12 cellular contexts compared by ENCODE assay signal in the genomic region with DNA sequence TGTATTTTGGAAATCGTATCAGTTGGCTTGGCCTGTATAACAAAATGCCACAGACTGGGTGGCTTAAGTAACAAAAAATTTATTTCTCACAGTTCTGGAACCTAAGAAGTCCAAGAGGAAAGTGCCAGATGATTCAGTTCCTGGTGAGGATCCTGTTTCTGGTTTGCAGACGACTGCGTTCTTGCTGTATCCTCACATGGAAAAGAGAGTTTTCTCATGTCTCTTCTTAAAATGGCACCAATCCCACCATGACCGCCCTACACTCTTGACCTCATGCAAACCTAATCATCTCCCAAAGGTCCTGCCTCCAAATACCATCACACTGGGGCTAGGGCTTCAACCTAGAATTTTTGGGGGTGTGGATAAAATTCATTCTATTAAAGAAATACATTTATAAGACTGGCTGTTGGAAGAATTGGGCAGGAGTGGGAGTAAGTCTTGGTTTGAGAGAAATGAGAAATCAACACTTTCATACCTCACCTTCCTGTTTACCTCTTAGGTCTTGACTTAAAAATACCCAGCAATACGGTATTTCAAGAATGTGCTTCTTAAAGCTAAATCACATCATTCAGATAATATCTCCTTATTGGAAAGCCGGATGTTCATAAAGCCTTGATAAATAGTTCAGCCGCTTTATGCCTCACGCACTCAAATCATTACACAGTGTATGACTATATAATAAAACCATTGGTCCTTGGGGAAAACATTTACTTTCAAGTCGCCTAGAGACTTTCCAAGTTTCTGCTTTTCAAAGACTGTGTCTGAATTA. TPM values are rescaled to one million over a fixed set of nuclear protein-coding genes. Genes with fewer than 3 reads are reported as not detected.
DNase-seq lines count a peak whose midpoint lies in the region; ATAC-seq, FAIRE-seq and TF ChIP-seq lines count a peak whose summit lies in the region.
"Had no signal": no experiment of that assay in that cellular context is flagged by ENCODE, and none has a peak within 500 bp of the region (broad histone marks: within the 10 kb centered on the region; RNA-seq: fewer than 3 reads in every experiment).

No MANE protein-coding gene starts in this region.

- ATAC-seq in GM19372 (IDR thresholded peaks at IDR 0.05; ENCODE audit: low read depth, unreplicated experiment) (peak; percentile 51), HG02938 (IDR thresholded peaks at IDR 0.05; ENCODE audit: unreplicated experiment) (peak; percentile 41), Right ventricle myocardium inferior (no peak)

- intact Hi-C loops in Right ventricle myocardium inferior (cut with DNase I) = no loop called here

- no peak for TF ChIP-seq POLR2A in GM12891 (IDR thresholded peaks at IDR 0.05; ENCODE audit: low read depth, low read length)

- FAIRE-seq in GM12891 (lab: Jason Lieb, UNC) (peak; percentile 83), HTR-8/SVneo (lab: Jason Lieb, UNC) (no peak)

- DNase-seq in GM12891 (ENCODE audit: insufficient read length, low spot score) (no peak), HTR-8/SVneo (ENCODE audit: insufficient read length, low spot score) (peak; percentile 23), islet precursor cell (no peak), activated gamma-delta T cell (lab: John Stamatoyannopoulos, UW) (no peak), Right ventricle myocardium inferior (ENCODE audit: missing footprints) (no peak), NCI-H510A (lab: John Stamatoyannopoulos, UW) (no peak)
- DNase-seq: effector CD4-positive, alpha-beta T cell; glutamatergic neuron; NCI-H510A treated with DMSO at 0.1 percent for 48 hours; stimulated activated CD4-positive, alpha-beta T cell treated with anti-CD3 and anti-CD28 coated beads, Interleukin-12 subunit alpha, Interleukin-12 subunit beta, amount 100 ng/mL, for 4 hours had no signal

TF ChIP-seq in GM12891, 5 proteins besides CTCF, POLR2A, EP300 and RAD21:
- TF ChIP-seq POU2F2 (IDR thresholded peaks at IDR 0.05; ENCODE audit: low read depth, low read length) (no peak), POLR2AphosphoS5 (IDR thresholded peaks at IDR 0.05; ENCODE audit: low read depth, low read length) (no peak), PAX5 (IDR thresholded peaks at IDR 0.05; ENCODE audit: insufficient read depth, low read length, severe bottlenecking) (no peak), TAF1 (IDR thresholded peaks at IDR 0.05; ENCODE audit: low read depth, low read length) (no peak), SPI1 (IDR thresholded peaks at IDR 0.05; ENCODE audit: low read depth, low read length) (no peak)
TF ChIP-seq in GM12891: peak in this region for 0.

RNA-seq across cellular contexts. Expression of gene PTTG1, which starts 28.7 kb away (rescaled TPM):
- polyA plus RNA-seq in GM12891 (2012; ENCODE audit: low read depth, missing spikeins) = 176 TPM
- total RNA-seq in Right ventricle myocardium inferior = 1.4 TPM

RNA-seq across cellular contexts. Expression of gene SLU7, which starts 31.5 kb away (rescaled TPM):
- 57.3 TPM for polyA plus RNA-seq in GM12891 (2012; ENCODE audit: low read depth, missing spikeins)
- total RNA-seq in Right ventricle myocardium inferior = 46.9 TPM

RNA-seq across cellular contexts. Expression of gene FAM200C, which starts 50.5 kb away (rescaled TPM):
- 1.0 TPM for polyA plus RNA-seq in GM12891 (2012; ENCODE audit: low read depth, missing spikeins)
- total RNA-seq in Right ventricle myocardium inferior = 4.2 TPM
